ENCODE assay signal across 8 cellular contexts in genomic region chr22:37807410-37808293, GRCh38. TPM values are rescaled to one million over a fixed set of nuclear protein-coding genes. Genes with fewer than 3 reads are reported as not detected.
DNase-seq lines count a peak whose midpoint lies in the region; ATAC-seq and TF ChIP-seq lines count a peak whose summit lies in the region.

Gene GCAT (plus strand): TSS chr22:37807934. CDS start chr22:37807968, 34 bp downstream.

- peak within 1 kb of the TSS; percentile 60 for H3K4me3 ChIP-seq in HL-60 (replicated peaks; ENCODE audit: insufficient read depth, low read length)

- H3K27ac ChIP-seq in C4-2B (peak within 1 kb of the TSS; percentile 98), HL-60 (replicated peaks) (peak within 1 kb of the TSS; percentile 39; the same call in 1 of the 2 replicates)

- peaks cover 21% of the 10 kb centered on the region for H3K27me3 ChIP-seq in HL-60 (ENCODE audit: insufficient read depth, poor library complexity, severe bottlenecking)

- ATAC-seq in GM19438 (IDR thresholded peaks at IDR 0.05; ENCODE audit: low read depth, unreplicated experiment) = peak; percentile 87

- TF ChIP-seq CTCF in C4-2B (conservative IDR thresholded peaks at IDR 0.05) (no peak), HL-60 (IDR thresholded peaks at IDR 0.05; ENCODE audit: insufficient read depth, low read length) (no peak)

- peak; percentile 87 to 95 for DNase-seq in HL-60 (ENCODE audit: low read depth in 1 of 2, low spot score in 1 of 2)
- peak; percentile 94 for DNase-seq in NOMO-1 treated with DMSO at 0.1 percent for 48 hours (lab: John Stamatoyannopoulos, UW; ENCODE audit: unreplicated experiment)
- DNase-seq in activated CD8-positive, alpha-beta memory T cell treated with anti-CD3 and anti-CD28 coated beads for 24 hours = peak; percentile 93
- DNase-seq in effector CD8-positive, alpha-beta T cell (lab: John Stamatoyannopoulos, UW) = peak; percentile 81
- DNase-seq in lung microvascular endothelial cell (ENCODE audit: low read depth in 2 of 2) = peak; percentile 96
- peak; percentile 79 to 94 (median 87) for DNase-seq in stimulated activated CD4-positive, alpha-beta T cell treated with anti-CD3 and anti-CD28 coated beads, TNF-alpha, amount 100 ng/mL, for 24 hours (ENCODE audit: low read depth in 3 of 3)

RNA-seq across cellular contexts. Expression of gene GCAT, which starts in this region (rescaled TPM):
- 11.9 and 19.8 TPM in 2 replicates for total RNA-seq in lung microvascular endothelial cell

Comparison
In these comparisons a context has a peak if more than half of its experiments do, and no peak if none do; other contexts are left out.
1. Peak in every context shown above with its lines: DNase-seq, ATAC-seq, H3K4me3 ChIP-seq and H3K27ac ChIP-seq.